ENCODE assay signal across 25 cellular contexts in the genomic region with DNA sequence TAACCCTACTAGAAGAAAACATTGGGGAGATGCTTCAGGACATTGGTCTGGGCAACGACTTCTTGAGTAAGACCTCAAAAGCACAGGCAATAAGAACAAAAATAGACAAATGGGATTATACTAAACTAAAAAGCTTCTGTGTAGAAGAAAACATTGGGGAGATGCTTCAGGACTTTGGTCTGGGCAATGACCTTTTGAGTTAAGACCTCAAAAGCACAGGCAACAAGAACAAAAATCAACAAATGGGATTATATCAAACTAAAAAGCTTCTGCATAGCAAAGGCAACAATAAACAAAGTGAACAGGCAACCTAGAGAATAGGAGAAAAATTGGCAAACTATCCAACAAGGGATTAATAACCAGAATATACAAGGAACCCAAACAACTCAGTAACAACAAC. TPM values are rescaled to one million over a fixed set of nuclear protein-coding genes. Genes with fewer than 3 reads are reported as not detected.
DNase-seq lines count a peak whose midpoint lies in the region; ATAC-seq, FAIRE-seq and TF ChIP-seq lines count a peak whose summit lies in the region.
"Had no signal": no experiment of that assay in that cellular context is flagged by ENCODE, and none has a peak within 500 bp of the region (broad histone marks: within the 10 kb centered on the region; RNA-seq: fewer than 3 reads in every experiment).

No MANE protein-coding gene starts in this region.

- peaks cover 2% of the 10 kb centered on the region for H3K9me3 Mint-ChIP-seq in CD4-positive, alpha-beta T cell
- peaks cover 23% of the 10 kb centered on the region for H3K9me3 Mint-ChIP-seq in activated naive CD8-positive, alpha-beta T cell treated with anti-CD3 and anti-CD28 coated beads for 36 hours
- H3K9me3 Mint-ChIP-seq in neural crest cell = peaks cover 29% of the 10 kb centered on the region

- no peak for DNase-seq in CD4-positive, alpha-beta T cell
- no peak for DNase-seq in DND-41
- DNase-seq in activated naive CD8-positive, alpha-beta T cell treated with anti-CD3 and anti-CD28 coated beads for 36 hours = no peak
- no peak for DNase-seq in neural crest cell (ENCODE audit: low read depth, low spot score)
- DNase-seq in kidney = no peak
- DNase-seq in gastrocnemius medialis = no peak
- DNase-seq: Calu3; CD4-positive, alpha-beta memory T cell; DMS153; IMR-90; NCI-H1417; NCI-H1694 treated with DMSO at 0.1 percent for 48 hours; NCI-H2081 treated with DMSO at 0.1 percent for 48 hours; NCI-H2171 treated with DMSO at 0.1 percent for 48 hours; NCI-H524 treated with DMSO at 0.1 percent for 48 hours; NCI-H82; Peyer's patch had no signal

- CTCF ChIA-PET in CD4-positive, alpha-beta T cell (lab: Charles Lee) = no interaction called here

- H3K4me3 ChIP-seq in DND-41 (ENCODE audit: low read depth in 1 of 2, low read length in 2 of 2) (no peak overlapping the region), kidney (ENCODE audit: low read length in 2 of 2) (no peak overlapping the region), gastrocnemius medialis (no peak overlapping the region)
- H3K4me3 ChIP-seq: HAP-1, Peyer's patch had no signal

- TF ChIP-seq CTCF in CD4-positive, alpha-beta T cell (IDR thresholded peaks at IDR 0.05) = no peak
- TF ChIP-seq CTCF in DND-41 (IDR thresholded peaks at IDR 0.05; ENCODE audit: borderline replicate concordance, extremely low read depth, low read length, poor library complexity, severe bottlenecking) (no peak), neural crest cell (conservative IDR thresholded peaks at IDR 0.05) (no peak), kidney (IDR thresholded peaks at IDR 0.05; ENCODE audit: borderline replicate concordance, extremely low read depth, insufficient read depth) (no peak), gastrocnemius medialis (IDR thresholded peaks at IDR 0.05 in 4 of 5, conservative IDR thresholded peaks at IDR 0.05 in 1 of 5) (no peak)

- H3K4me1 Mint-ChIP-seq in CD4-positive, alpha-beta T cell (ENCODE audit: low read depth) = peaks cover 81% of the 10 kb centered on the region
- peaks cover 41% of the 10 kb centered on the region for H3K4me1 Mint-ChIP-seq in activated naive CD8-positive, alpha-beta T cell treated with anti-CD3 and anti-CD28 coated beads for 36 hours
- peaks cover 27% of the 10 kb centered on the region for H3K4me1 Mint-ChIP-seq in neural crest cell

- peak overlapping the region; percentile 7; the same call in 1 of the 2 replicates for H3K4me2 ChIP-seq in DND-41 (ENCODE audit: insufficient read depth, low read length)
- H3K4me2 ChIP-seq: KMS-11 had no signal

- ATAC-seq in CD4-positive, alpha-beta T cell (ENCODE audit: poor library complexity) = no peak
- ATAC-seq in DND-41 (ENCODE audit: insufficient read depth, low read depth) (no peak), HG03025 (IDR thresholded peaks at IDR 0.05; ENCODE audit: low FRiP score, unreplicated experiment) (no peak), gastrocnemius medialis (no peak)

- H3K79me2 ChIP-seq in DND-41 (ENCODE audit: insufficient read depth, low read length) = peaks cover 85% of the 10 kb centered on the region

- H3K9ac ChIP-seq in DND-41 (ENCODE audit: low read depth, low read length) = no peak overlapping the region
- no peak overlapping the region for H3K9ac ChIP-seq in kidney (ENCODE audit: low read length in 2 of 2)
- H3K9ac ChIP-seq: KMS-11 had no signal

- no peak overlapping the region for H2AFZ ChIP-seq in DND-41 (ENCODE audit: low read depth, low read length)

- no peaks in the 10 kb centered on the region for H3K27me3 Mint-ChIP-seq in CD4-positive, alpha-beta T cell
- no peaks in the 10 kb centered on the region for H3K27me3 Mint-ChIP-seq in activated naive CD8-positive, alpha-beta T cell treated with anti-CD3 and anti-CD28 coated beads for 36 hours
- H3K27me3 Mint-ChIP-seq in neural crest cell (ENCODE audit: low read depth) = no peaks in the 10 kb centered on the region
- H3K27me3 Mint-ChIP-seq: CD4-positive, alpha-beta memory T cell had no signal

- H3K27ac Mint-ChIP-seq in CD4-positive, alpha-beta T cell = peak overlapping the region; percentile 8
- no peak overlapping the region for H3K27ac Mint-ChIP-seq in activated naive CD8-positive, alpha-beta T cell treated with anti-CD3 and anti-CD28 coated beads for 36 hours
- H3K27ac Mint-ChIP-seq in neural crest cell (ENCODE audit: unreplicated experiment) = no peak overlapping the region

- TF ChIP-seq POLR2A in gastrocnemius medialis (IDR thresholded peaks at IDR 0.05) = no peak

- no peak overlapping the region for H3K27ac ChIP-seq in CD4-positive, alpha-beta T cell (ENCODE audit: low read depth, low read length)
- H3K27ac ChIP-seq in DND-41 (ENCODE audit: low read length) (no peak overlapping the region), kidney (ENCODE audit: low read depth in 2 of 2, low read length in 2 of 2) (no peak overlapping the region), gastrocnemius medialis (no peak overlapping the region)
- H3K27ac ChIP-seq: KMS-11, Peyer's patch had no signal

- no peaks in the 10 kb centered on the region for H3K9me3 ChIP-seq in CD4-positive, alpha-beta T cell (ENCODE audit: control insufficient read depth, low read length)
- H3K9me3 ChIP-seq in DND-41 (ENCODE audit: insufficient read depth, low read length, severe bottlenecking) = peaks cover 8% of the 10 kb centered on the region
- peaks cover 0 to 3% of the 10 kb centered on the region in 2 donors for H3K9me3 ChIP-seq in kidney (ENCODE audit: control insufficient read depth in 1 of 2, low read length in 2 of 2)
- no peaks in the 10 kb centered on the region for H3K9me3 ChIP-seq in gastrocnemius medialis
- H3K9me3 ChIP-seq: Peyer's patch had no signal

- peak overlapping the region; percentile 32 for H3K4me3 Mint-ChIP-seq in CD4-positive, alpha-beta T cell
- H3K4me3 Mint-ChIP-seq in activated naive CD8-positive, alpha-beta T cell treated with anti-CD3 and anti-CD28 coated beads for 36 hours = peak overlapping the region; percentile 36
- H3K4me3 Mint-ChIP-seq in neural crest cell = peak overlapping the region; percentile 43

- H3K27me3 ChIP-seq in CD4-positive, alpha-beta T cell (ENCODE audit: control insufficient read depth, insufficient read depth, low read length) = no peaks in the 10 kb centered on the region
- H3K27me3 ChIP-seq in DND-41 (ENCODE audit: insufficient read depth, low read length, poor library complexity) (no peaks in the 10 kb centered on the region), gastrocnemius medialis (no peaks in the 10 kb centered on the region)
- H3K27me3 ChIP-seq: Peyer's patch had no signal

- intact Hi-C loops in CD4-positive, alpha-beta T cell (cut with DNase I, micrococcal nuclease) = loop anchor here in 1 of 2 experiments (5.0 to 10.0 kb wide), 3 partner anchors 1042 to 1487 kb away; partner anchors contain the start of genes STX17 and TEX10
- intact Hi-C loops in kidney (cut with DNase I) = no loop called here
- intact Hi-C loops in gastrocnemius medialis (cut with DNase I; ENCODE audit: low total_unique reads) = loop anchor here (5.0 kb wide), 2 partner anchors 967 to 1577 kb away; partner anchors contain the start of gene MSANTD3

- FAIRE-seq in kidney (lab: Jason Lieb, UNC) = no peak
- FAIRE-seq: G401.6, GM12892, HTR-8/SVneo had no signal

- H3K4me1 ChIP-seq in DND-41 (ENCODE audit: insufficient read depth, low read length) = peaks cover 22% of the 10 kb centered on the region
- H3K4me1 ChIP-seq in kidney (ENCODE audit: control insufficient read depth in 1 of 2, insufficient read depth in 1 of 2, low read depth in 1 of 2, low read length in 2 of 2) = no peaks in the 10 kb centered on the region
- H3K4me1 ChIP-seq in gastrocnemius medialis = peaks cover 21 to 25% of the 10 kb centered on the region in 2 donors

- peaks cover 48% of the 10 kb centered on the region for H3K36me3 ChIP-seq in DND-41 (ENCODE audit: insufficient read depth, low read length)
- peaks cover 5 to 7% of the 10 kb centered on the region in 2 donors for H3K36me3 ChIP-seq in kidney (ENCODE audit: control insufficient read depth in 1 of 2, insufficient read depth in 2 of 2, low read length in 2 of 2)
- H3K36me3 ChIP-seq in gastrocnemius medialis = peaks cover 0 to 26% of the 10 kb centered on the region in 2 donors

- peaks cover 3% of the 10 kb centered on the region; the same call in 1 of the 2 replicates for H4K20me1 ChIP-seq in DND-41 (ENCODE audit: insufficient read depth, low read length)

- POLR2A ChIA-PET in CD4-positive, alpha-beta T cell (lab: Charles Lee) = no interaction called here

- H3K36me3 Mint-ChIP-seq in CD4-positive, alpha-beta T cell (ENCODE audit: low read depth) = peaks cover 85% of the 10 kb centered on the region
- peaks cover 75% of the 10 kb centered on the region for H3K36me3 Mint-ChIP-seq in activated naive CD8-positive, alpha-beta T cell treated with anti-CD3 and anti-CD28 coated beads for 36 hours
- H3K36me3 Mint-ChIP-seq in neural crest cell (ENCODE audit: low read depth) = peaks cover 73% of the 10 kb centered on the region

- in situ Hi-C loops in gastrocnemius medialis (cut with MboI; ENCODE audit: low sequenced_read_pairs in 4 of 4) = loop anchor here in 2 of 4 donors (5.0 kb wide), 1 partner anchor 138 kb away; the partner anchor contains the start of gene RNF20 (in 2 of the 2)

RNA-seq across cellular contexts. Expression of gene MRPL50, which starts 3.7 kb away (rescaled TPM):
- 1 to 10 TPM; 5.9 to 6.1 TPM for total RNA-seq in CD4-positive, alpha-beta T cell
- total RNA-seq in activated naive CD8-positive, alpha-beta T cell treated with anti-CD3 and anti-CD28 coated beads for 36 hours = 10 to 100 TPM; 17.3 to 19.4 TPM
- total RNA-seq in neural crest cell (17.3 and 18.6 TPM in 2 replicates), kidney (12.1 TPM), gastrocnemius medialis (10 to 100 TPM in 2 of 4 donors, 1 to 10 TPM in 2; 6.3 to 13.7 (median 10.2) TPM)
- 17.5 TPM for polyA plus RNA-seq in kidney (ENCODE audit: insufficient read depth, low read depth, low replicate concordance)

RNA-seq across cellular contexts. Expression of gene ZNF189, which starts 4.0 kb away (rescaled TPM):
- 1 to 10 TPM; 5.0 to 5.3 TPM for total RNA-seq in CD4-positive, alpha-beta T cell
- 1 to 10 TPM; 7.7 to 8.4 TPM for total RNA-seq in activated naive CD8-positive, alpha-beta T cell treated with anti-CD3 and anti-CD28 coated beads for 36 hours
- total RNA-seq in neural crest cell = 23.6 and 24.0 TPM in 2 replicates
- total RNA-seq in kidney = 22.9 TPM
- 13.1 TPM for polyA plus RNA-seq in kidney (ENCODE audit: insufficient read depth, low read depth, low replicate concordance)
- total RNA-seq in gastrocnemius medialis = 10 to 100 TPM in 3 of 4 donors, 1 to 10 TPM in 1; 9.7 to 42.8 (median 12.2) TPM

RNA-seq across cellular contexts. Expression of gene BAAT, which starts 9.9 kb away (rescaled TPM):
- not detected for total RNA-seq in CD4-positive, alpha-beta T cell
- under 1 TPM; 0.06 to 0.10 TPM for total RNA-seq in activated naive CD8-positive, alpha-beta T cell treated with anti-CD3 and anti-CD28 coated beads for 36 hours
- total RNA-seq in neural crest cell = 0.16 and 0.30 TPM in 2 replicates
- 0.09 TPM for total RNA-seq in kidney
- polyA plus RNA-seq in kidney (ENCODE audit: insufficient read depth, low read depth, low replicate concordance) = 0.15 TPM
- total RNA-seq in gastrocnemius medialis = 1 to 10 TPM in 3 of 4 donors, not detected in 1; 1.2 to 3.8 (median 1.3) TPM
- total RNA-seq: IMR-90 had no signal
- polyA plus RNA-seq: BJ, IMR-90 had no signal

RNA-seq across cellular contexts. Expression of gene ALDOB, which starts 40.9 kb away (rescaled TPM):
- not detected for total RNA-seq in CD4-positive, alpha-beta T cell
- total RNA-seq in activated naive CD8-positive, alpha-beta T cell treated with anti-CD3 and anti-CD28 coated beads for 36 hours = not detected
- not detected in 2 replicates for total RNA-seq in neural crest cell
- total RNA-seq in kidney = 11.0 TPM
- polyA plus RNA-seq in kidney (ENCODE audit: insufficient read depth, low read depth, low replicate concordance) = 4,265 TPM
- 1 to 10 TPM in 2 of 4 donors, not detected in 2; 5.1 to 8.7 TPM for total RNA-seq in gastrocnemius medialis
- total RNA-seq: CD4-positive, alpha-beta memory T cell; IMR-90; MCF 10A had no signal
- polyA plus RNA-seq: BJ; CD4-positive, alpha-beta memory T cell; IMR-90 had no signal
